Comparison of ENCODE assay signal across 10 cellular contexts in the genomic region with DNA sequence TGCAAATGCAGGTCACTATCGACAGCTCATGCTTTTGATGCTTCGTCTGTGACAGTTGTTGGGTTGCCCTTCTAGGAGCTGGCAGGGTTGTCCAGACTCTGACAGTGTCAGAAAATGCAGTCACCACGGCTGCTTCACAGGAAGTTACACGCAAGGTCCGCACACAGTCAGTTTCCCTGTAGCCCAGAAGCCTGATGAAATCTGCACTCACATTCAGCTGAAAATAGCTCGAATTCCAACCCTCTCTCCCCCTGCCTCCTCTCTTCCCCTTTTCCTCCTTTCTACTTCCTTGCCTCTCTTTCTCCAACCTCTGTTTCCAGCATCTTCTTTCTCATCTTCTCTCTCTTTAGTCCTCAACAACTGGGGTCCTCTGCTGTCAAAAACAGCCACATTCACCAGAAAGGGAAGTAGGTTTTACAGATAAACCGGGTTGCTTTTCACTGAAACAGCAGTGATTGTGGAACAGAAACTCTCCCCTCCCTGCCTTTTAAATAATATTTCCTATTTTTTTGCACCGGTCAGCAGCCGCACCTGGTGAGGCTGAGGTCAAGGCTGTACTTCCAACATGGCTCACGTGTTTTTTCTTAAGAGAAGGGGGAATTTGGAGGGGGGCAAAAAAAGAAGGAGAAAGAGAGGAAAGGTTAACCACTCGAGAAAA.
DNase-seq lines count a peak whose midpoint lies in the region; ATAC-seq and TF ChIP-seq lines count a peak whose summit lies in the region.
"Had no signal": no experiment of that assay in that cellular context is flagged by ENCODE, and none has a peak within 500 bp of the region (broad histone marks: within the 10 kb centered on the region; RNA-seq: fewer than 3 reads in every experiment).

No MANE protein-coding gene starts in this region.

- peak overlapping the region; percentile 12 for H3K4me3 ChIP-seq in choroid plexus epithelial cell (ENCODE audit: low read depth, low read length)

- no peaks in the 10 kb centered on the region for H3K27me3 Mint-ChIP-seq in naive B cell

- peak; percentile 37 for ATAC-seq in HG03175 (IDR thresholded peaks at IDR 0.05; ENCODE audit: unreplicated experiment)
- ATAC-seq in naive B cell (ENCODE audit: low read depth in 2 of 2): peak; percentile 76 to 81
- ATAC-seq in HG03565 (IDR thresholded peaks at IDR 0.05; ENCODE audit: unreplicated experiment): no peak
- ATAC-seq: PC-3 had no signal

- peak overlapping the region; percentile 74 to 97 (median 89) for H3K4me3 Mint-ChIP-seq in naive B cell

- H3K27ac Mint-ChIP-seq in naive B cell: peak overlapping the region; percentile 59 to 97 (median 94)

- DNase-seq in EH (ENCODE audit: low read depth): peak; percentile 95
- DNase-seq in choroid plexus epithelial cell (ENCODE audit: low read depth): peak; percentile 76
- peak; percentile 65 for DNase-seq in naive B cell
- no peak for DNase-seq in SK-N-DZ (ENCODE audit: low spot score)
- no peak for DNase-seq in activated naive CD4-positive, alpha-beta T cell treated with anti-CD3 and anti-CD28 coated beads, Interleukin-2, amount 50 U/mL, for 16 hours
- no peak for DNase-seq in effector CD4-positive, alpha-beta T cell
- DNase-seq: activated T-cell treated with anti-CD3 and anti-CD28 coated beads, Interleukin-2, amount 50 U/mL, for 48 hours; PC-3 had no signal

- H3K4me1 Mint-ChIP-seq in naive B cell: peaks cover 59 to 96% (median 89%) of the 10 kb centered on the region in 3 donors

- H3K9me3 Mint-ChIP-seq in naive B cell: no peaks in the 10 kb centered on the region

- H3K36me3 Mint-ChIP-seq in naive B cell: peaks cover 22 to 26% of the 10 kb centered on the region in 2 donors

- no peak for TF ChIP-seq CTCF in choroid plexus epithelial cell (conservative IDR thresholded peaks at IDR 0.05; ENCODE audit: low read depth, low read length)

Comparison
In these comparisons a context has a peak if more than half of its experiments do, and no peak if none do; other contexts are left out.
1. DNase-seq: peak in EH (single experiment), choroid plexus epithelial cell (single experiment) and naive B cell (single experiment); none in SK-N-DZ (single experiment), activated naive CD4-positive, alpha-beta T cell treated with anti-CD3 and anti-CD28 coated beads, Interleukin-2, amount 50 U/mL, for 16 hours (single experiment) and effector CD4-positive, alpha-beta T cell (single experiment).